ENCODE assay signal across 9 cellular contexts in the genomic region with DNA sequence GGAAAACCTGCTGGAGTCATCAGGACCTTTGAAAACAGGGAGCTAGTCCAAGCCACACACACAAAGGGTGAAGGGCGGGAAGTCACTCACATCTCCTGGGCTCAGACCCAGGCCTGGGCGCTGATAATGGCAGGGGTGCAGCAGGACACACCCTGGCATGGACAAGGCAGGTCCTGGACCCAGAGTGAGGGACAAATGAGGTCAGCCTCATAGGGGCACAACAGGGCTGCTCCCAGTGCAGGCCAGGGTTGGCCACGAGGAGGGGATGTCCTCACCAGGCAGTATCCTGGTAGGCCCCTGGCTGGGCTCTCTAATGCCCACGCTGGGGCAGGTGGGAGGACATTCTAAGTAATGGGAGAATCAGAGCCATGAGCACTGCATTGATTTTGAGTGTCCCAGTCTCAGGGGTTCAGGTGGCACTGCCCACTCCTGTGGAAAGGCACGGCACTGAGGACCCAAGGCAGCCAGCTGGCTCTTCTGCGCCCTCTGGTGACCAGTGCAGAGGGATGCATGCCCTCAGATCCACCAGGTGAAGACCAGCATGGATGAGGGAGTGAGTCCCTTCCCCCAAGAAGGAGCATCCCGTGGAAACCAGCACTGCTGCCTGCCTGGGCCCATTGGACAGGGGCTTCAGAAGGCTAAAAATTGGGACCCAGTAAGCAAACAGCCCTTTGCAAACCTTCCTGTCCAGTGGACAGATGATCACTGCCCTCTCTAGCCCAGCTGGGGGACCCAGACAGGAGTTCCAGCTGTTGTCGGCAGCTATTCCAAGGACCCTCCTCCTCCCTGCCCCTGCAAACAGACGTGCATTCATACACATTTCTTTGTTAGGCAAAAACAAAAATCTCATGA. TPM values are rescaled to one million over a fixed set of nuclear protein-coding genes. Genes with fewer than 3 reads are reported as not detected.
DNase-seq lines count a peak whose midpoint lies in the region; ATAC-seq and TF ChIP-seq lines count a peak whose summit lies in the region.
"Had no signal": no experiment of that assay in that cellular context is flagged by ENCODE, and none has a peak within 500 bp of the region (broad histone marks: within the 10 kb centered on the region; RNA-seq: fewer than 3 reads in every experiment).

No MANE protein-coding gene starts in this region.

- H3K36me3 Mint-ChIP-seq in activated T-helper 1 cell treated with anti-CD3 and anti-CD28 coated beads, Interleukin-12 subunit alpha, Interleukin-12 subunit beta, Interleukin-2, Interleukin-4 antibody, amounts not matched to agents 30 ng/mL and 10 ng/mL and 1 ng/mL, durations not matched to agents 14 hours and 24 hours and 36 hours (ENCODE audit: low read depth) = peaks cover 4% of the 10 kb centered on the region

- H3K27me3 Mint-ChIP-seq in activated T-helper 1 cell treated with anti-CD3 and anti-CD28 coated beads, Interleukin-12 subunit alpha, Interleukin-12 subunit beta, Interleukin-2, Interleukin-4 antibody, amounts not matched to agents 30 ng/mL and 10 ng/mL and 1 ng/mL, durations not matched to agents 14 hours and 24 hours and 36 hours (ENCODE audit: insufficient read depth) = no peaks in the 10 kb centered on the region

- TF ChIP-seq EP300 in upper lobe of left lung (IDR thresholded peaks at IDR 0.05) = no peak

- no peaks in the 10 kb centered on the region for H3K36me3 ChIP-seq in Panc1 (ENCODE audit: control insufficient read depth, insufficient read depth, low read length)
- peaks cover 0 to 17% (median 0%) of the 10 kb centered on the region in 4 donors for H3K36me3 ChIP-seq in upper lobe of left lung

- BruUV-seq in Panc1 (replicated peaks; lab: Mats Ljungman, UMichigan) = TSS peak; percentile 26

- POLR2A ChIA-PET in Panc1 (lab: Charles Lee) = interaction anchor here (0.7 kb wide), 1 partner anchor 18 kb away, joined by 3 read pairs; no protein-coding TSS in a partner anchor

- peak; percentile 52 for DNase-seq in Caki2 (ENCODE audit: low read depth)
- no peak for DNase-seq in HFF-Myc (ENCODE audit: extremely low read depth, low read depth)
- no peak for DNase-seq in Panc1 (ENCODE audit: low read depth, low spot score)
- DNase-seq in activated T-helper 1 cell treated with anti-CD3 and anti-CD28 coated beads, Interleukin-12 subunit alpha, Interleukin-12 subunit beta, Interleukin-2, Interleukin-4 antibody, amounts not matched to agents 30 ng/mL and 10 ng/mL and 1 ng/mL, durations not matched to agents 14 hours and 24 hours and 36 hours (ENCODE audit: low spot score) = peak; percentile 59
- DNase-seq in fibroblast of villous mesenchyme (ENCODE audit: low read depth) = peak; percentile 64
- peak in 46 of 56 donors; percentile 22 to 84 (median 52) for DNase-seq in nucleus accumbens (lab: John Stamatoyannopoulos, UW)
- DNase-seq in upper lobe of left lung = peak in 1 of 2 donors; percentile 84

- H3K4me3 ChIP-seq in HFF-Myc (replicated peaks; ENCODE audit: low read depth, low read length) (no peak overlapping the region), Panc1 (ENCODE audit: low read depth in 2 of 2, low read length in 2 of 2) (no peak overlapping the region), fibroblast of villous mesenchyme (ENCODE audit: low read depth, low read length) (no peak overlapping the region), upper lobe of left lung (no peak overlapping the region)

- ATAC-seq in Panc1 (peak; percentile 94), upper lobe of left lung (ENCODE audit: low FRiP score in 2 of 2) (peak; percentile 94), GM21619 (IDR thresholded peaks at IDR 0.05; ENCODE audit: unreplicated experiment) (no peak)

- CTCF ChIA-PET in Panc1 (lab: Charles Lee) = interaction anchor here (0.5 kb wide), 1 partner anchor 241 kb away, joined by 4 read pairs; no protein-coding TSS in a partner anchor

- peak overlapping the region; percentile 34; the same call in 1 of the 2 replicates for H3K27ac ChIP-seq in Panc1 (ENCODE audit: low read length)
- H3K27ac ChIP-seq in upper lobe of left lung = peak overlapping the region; percentile 10 to 64 (median 57)

- 25 to 32% methylated on average over 4 to 9 of the region's 9 CpGs for WGBS in upper lobe of left lung, 2 donors

- no peaks in the 10 kb centered on the region for H3K9me3 Mint-ChIP-seq in activated T-helper 1 cell treated with anti-CD3 and anti-CD28 coated beads, Interleukin-12 subunit alpha, Interleukin-12 subunit beta, Interleukin-2, Interleukin-4 antibody, amounts not matched to agents 30 ng/mL and 10 ng/mL and 1 ng/mL, durations not matched to agents 14 hours and 24 hours and 36 hours
- H3K9me3 Mint-ChIP-seq: T-helper 1 cell treated with Interleukin-12 subunit alpha and Interleukin-12 subunit beta and Interleukin-4 antibody, amounts not matched to agents 30 μg/mL and 1 μg/mL, for 36 hours had no signal

- H3K4me1 Mint-ChIP-seq in activated T-helper 1 cell treated with anti-CD3 and anti-CD28 coated beads, Interleukin-12 subunit alpha, Interleukin-12 subunit beta, Interleukin-2, Interleukin-4 antibody, amounts not matched to agents 30 ng/mL and 10 ng/mL and 1 ng/mL, durations not matched to agents 14 hours and 24 hours and 36 hours (ENCODE audit: low read depth) = peaks cover 24% of the 10 kb centered on the region

- H3K4me3 Mint-ChIP-seq in activated T-helper 1 cell treated with anti-CD3 and anti-CD28 coated beads, Interleukin-12 subunit alpha, Interleukin-12 subunit beta, Interleukin-2, Interleukin-4 antibody, amounts not matched to agents 30 ng/mL and 10 ng/mL and 1 ng/mL, durations not matched to agents 14 hours and 24 hours and 36 hours = no peak overlapping the region
- H3K4me3 Mint-ChIP-seq: T-helper 1 cell treated with Interleukin-12 subunit alpha and Interleukin-12 subunit beta and Interleukin-4 antibody, amounts not matched to agents 30 μg/mL and 1 μg/mL, for 36 hours had no signal

- no peaks in the 10 kb centered on the region for H3K9me3 ChIP-seq in Panc1 (ENCODE audit: control insufficient read depth, insufficient read depth, low read depth, low read length)
- no peaks in the 10 kb centered on the region for H3K9me3 ChIP-seq in upper lobe of left lung

- intact Hi-C loops in Panc1 (cut with micrococcal nuclease; ENCODE audit: unreplicated experiment) = loop anchor here (5.0 kb wide), 1 partner anchor 48 kb away; no protein-coding TSS in a partner anchor
- intact Hi-C loops in activated T-helper 1 cell treated with anti-CD3 and anti-CD28 coated beads, Interleukin-12 subunit alpha, Interleukin-12 subunit beta, Interleukin-2, Interleukin-4 antibody, amounts not matched to agents 30 ng/mL and 10 ng/mL and 1 ng/mL, durations not matched to agents 14 hours and 24 hours and 36 hours (cut with micrococcal nuclease) = loop anchor here (1.0 to 2.0 kb wide), 5 partner anchors 48 to 179 kb away; a partner anchor contains a TSS

- in situ Hi-C loops in Caki2 (cut with HindIII; ENCODE audit: low pct_unique_long_range_greater_than_20kb, low sequenced_read_pairs) (no loop called here), Panc1 (cut with HindIII; ENCODE audit: low pct_unique_long_range_greater_than_20kb, low sequenced_read_pairs) (no loop called here)

- H3K27ac Mint-ChIP-seq in activated T-helper 1 cell treated with anti-CD3 and anti-CD28 coated beads, Interleukin-12 subunit alpha, Interleukin-12 subunit beta, Interleukin-2, Interleukin-4 antibody, amounts not matched to agents 30 ng/mL and 10 ng/mL and 1 ng/mL, durations not matched to agents 14 hours and 24 hours and 36 hours = no peak overlapping the region
- H3K27ac Mint-ChIP-seq: T-helper 1 cell treated with Interleukin-12 subunit alpha and Interleukin-12 subunit beta and Interleukin-4 antibody, amounts not matched to agents 30 μg/mL and 1 μg/mL, for 36 hours had no signal

- TF ChIP-seq CTCF in HFF-Myc (IDR thresholded peaks at IDR 0.05; ENCODE audit: low read depth, low read length, missing control alignments) = peak; percentile 98
- peak; percentile 94 for TF ChIP-seq CTCF in Panc1 (IDR thresholded peaks at IDR 0.05)
- TF ChIP-seq CTCF in fibroblast of villous mesenchyme (IDR thresholded peaks at IDR 0.05; ENCODE audit: insufficient read depth, low read depth, low read length) = peak; percentile 98
- TF ChIP-seq CTCF in upper lobe of left lung (IDR thresholded peaks at IDR 0.05) = peak; percentile 96 to 98 (median 98)

- H3K4me1 ChIP-seq in Panc1 (ENCODE audit: control insufficient read depth, insufficient read depth, low read length) (no peaks in the 10 kb centered on the region), upper lobe of left lung (peaks cover 7 to 23% (median 17%) of the 10 kb centered on the region in 4 donors)

- no peaks in the 10 kb centered on the region for H3K27me3 ChIP-seq in Panc1 (ENCODE audit: control insufficient read depth, insufficient read depth, low read length)
- H3K27me3 ChIP-seq in upper lobe of left lung = no peaks in the 10 kb centered on the region

- TF ChIP-seq POLR2A in upper lobe of left lung (IDR thresholded peaks at IDR 0.05) = no peak

RNA-seq across cellular contexts. Expression of a gene that starts 23.3 kb away (rescaled TPM):
- 33.9 and 59.6 TPM in 2 replicates for total RNA-seq in Caki2 (2014; rRNA removed; shearing (Covaris generic); ENCODE audit: low replicate concordance)
- 230 TPM for total RNA-seq in Panc1 (2021; ENCODE audit: unreplicated experiment)
- polyA plus RNA-seq in Panc1 (2012; ENCODE audit: insufficient read length) = 434 TPM
- 167 and 172 TPM in 2 replicates for total RNA-seq in activated T-helper 1 cell treated with anti-CD3 and anti-CD28 coated beads, Interleukin-12 subunit alpha, Interleukin-12 subunit beta, Interleukin-2, Interleukin-4 antibody, amounts not matched to agents 30 ng/mL and 10 ng/mL and 1 ng/mL, durations not matched to agents 14 hours and 24 hours and 36 hours
- total RNA-seq in fibroblast of villous mesenchyme = 92.0 and 128 TPM in 2 replicates
- total RNA-seq in upper lobe of left lung = 100 to 1,000 TPM in 3 of 6 donors, 10 to 100 TPM in 3; 64.2 to 579 (median 123) TPM

Comparison
In these comparisons a context has a peak if more than half of its experiments do, and no peak if none do; other contexts are left out.
1. DNase-seq: peak in Caki2 (single experiment), activated T-helper 1 cell treated with anti-CD3 and anti-CD28 coated beads, Interleukin-12 subunit alpha, Interleukin-12 subunit beta, Interleukin-2, Interleukin-4 antibody, amounts not matched to agents 30 ng/mL and 10 ng/mL and 1 ng/mL, durations not matched to agents 14 hours and 24 hours and 36 hours (single experiment), fibroblast of villous mesenchyme (single experiment) and nucleus accumbens (46 of 56); none in HFF-Myc (single experiment) and Panc1 (single experiment).
2. Peak in every context shown above with its lines, with median percentiles within 50 percentile points of each other: CTCF ChIP-seq.